ENCODE assay signal across 1 cellular context in genomic region chr11:10742460-10743208, GRCh38.
TF ChIP-seq lines count a peak whose summit lies in the region.

No MANE protein-coding gene starts in this region.

TF ChIP-seq in K562, 482 proteins besides CTCF, POLR2A, EP300 and RAD21 (continued from another document and continues in another):
- no peak for TF ChIP-seq PBX2 (CRISPR knock-in tag; IDR thresholded peaks at IDR 0.05; ENCODE audit: low read depth)
- TF ChIP-seq PBX2 (tag; conservative IDR thresholded peaks at IDR 0.05; ENCODE audit: low read depth) = peak; percentile 89
- peak; percentile 43; the same call in 1 of the 2 replicates for TF ChIP-seq ZFX (CRISPR knock-in tag; IDR thresholded peaks at IDR 0.05)
- TF ChIP-seq DIDO1 (tag; IDR thresholded peaks at IDR 0.05; ENCODE audit: low read depth) = no peak
- no peak for TF ChIP-seq ZNF551 (CRISPR knock-in tag; IDR thresholded peaks at IDR 0.05)
- TF ChIP-seq ZNF561 (CRISPR knock-in tag; conservative IDR thresholded peaks at IDR 0.05) = no peak
- peak; percentile 69; the same call in 1 of the 2 replicates for TF ChIP-seq TFAP4 (CRISPR knock-in tag; IDR thresholded peaks at IDR 0.05; ENCODE audit: borderline replicate concordance)
- no peak for TF ChIP-seq NR1H2 (CRISPR knock-in tag; IDR thresholded peaks at IDR 0.05)
- TF ChIP-seq PHF8 (IDR thresholded peaks at IDR 0.05; ENCODE audit: borderline replicate concordance, low read length) = no peak
- peak; percentile 79 for TF ChIP-seq CTBP1 (IDR thresholded peaks at IDR 0.05; ENCODE audit: borderline replicate concordance)
- TF ChIP-seq ZBTB17 (CRISPR knock-in tag; IDR thresholded peaks at IDR 0.05) = no peak
- no peak for TF ChIP-seq TRIM25 (IDR thresholded peaks at IDR 0.05; ENCODE audit: borderline replicate concordance)
- TF ChIP-seq PML (IDR thresholded peaks at IDR 0.05; ENCODE audit: low read length) = peak; percentile 33; the same call in 1 of the 2 replicates
- no peak for TF ChIP-seq MIER1 (IDR thresholded peaks at IDR 0.05; ENCODE audit: low read depth)
- no peak for TF ChIP-seq ZNF764 (CRISPR knock-in tag; IDR thresholded peaks at IDR 0.05; ENCODE audit: low read depth)
- TF ChIP-seq CREBBP (IDR thresholded peaks at IDR 0.05; ENCODE audit: low read depth, low read length) = no peak
- TF ChIP-seq NFYB (IDR thresholded peaks at IDR 0.05; ENCODE audit: extremely low read depth, insufficient read length) = no peak
- TF ChIP-seq PTBP1 (IDR thresholded peaks at IDR 0.05; ENCODE audit: low read depth, low read length) = no peak
- no peak for TF ChIP-seq ZNF174 (CRISPR knock-in tag; IDR thresholded peaks at IDR 0.05)
- TF ChIP-seq XRCC5 (IDR thresholded peaks at IDR 0.05; ENCODE audit: low read depth, low read length) = no peak
- no peak for TF ChIP-seq ZNF407 (IDR thresholded peaks at IDR 0.05; ENCODE audit: low read depth)
- no peak for TF ChIP-seq CHD1 (IDR thresholded peaks at IDR 0.05; ENCODE audit: low read length)
- TF ChIP-seq IFI16 (CRISPR knock-in tag; IDR thresholded peaks at IDR 0.05) = no peak
- TF ChIP-seq CBFA2T2 (conservative IDR thresholded peaks at IDR 0.05) = peak; percentile 59
- no peak for TF ChIP-seq ELF1 (tag; IDR thresholded peaks at IDR 0.05)
- peak; percentile 92 for TF ChIP-seq ARID1B (IDR thresholded peaks at IDR 0.05)
- no peak for TF ChIP-seq ZBTB11 (CRISPR knock-in tag; IDR thresholded peaks at IDR 0.05)
- TF ChIP-seq RCOR1 (IDR thresholded peaks at IDR 0.05; ENCODE audit: borderline replicate concordance in 1 of 2, low read depth in 2 of 2, low read length in 2 of 2) = peak in 1 of 2 experiments; percentile 90; a peak in 2 of 4 replicates
- TF ChIP-seq ATF2 (CRISPR knock-in tag; IDR thresholded peaks at IDR 0.05) = no peak
- no peak for TF ChIP-seq KDM1A (IDR thresholded peaks at IDR 0.05)
- no peak for TF ChIP-seq SP2 (IDR thresholded peaks at IDR 0.05; ENCODE audit: extremely low read depth, low read depth, low read length, poor library complexity, severe bottlenecking)
- no peak for TF ChIP-seq TAF15 (IDR thresholded peaks at IDR 0.05; ENCODE audit: low read depth, low read length)
- TF ChIP-seq NR2F6 (CRISPR knock-in tag; IDR thresholded peaks at IDR 0.05) = no peak
- no peak for TF ChIP-seq CTCFL (IDR thresholded peaks at IDR 0.05; ENCODE audit: borderline replicate concordance, insufficient read depth, low read depth, low read length, poor library complexity, severe bottlenecking)
- no peak for TF ChIP-seq GABPB1 (CRISPR knock-in tag; IDR thresholded peaks at IDR 0.05)
- TF ChIP-seq U2AF1 (optimal IDR thresholded peaks at IDR 0.05; ENCODE audit: low read depth, low read length) = no peak
- no peak for TF ChIP-seq NEUROD1 (IDR thresholded peaks at IDR 0.05; ENCODE audit: borderline replicate concordance, low read depth, low read length, partially characterized antibody)
- no peak for TF ChIP-seq E2F3 (CRISPR knock-in tag; IDR thresholded peaks at IDR 0.05)
- no peak for TF ChIP-seq CHD2 (IDR thresholded peaks at IDR 0.05; ENCODE audit: low read depth, low read length)
- TF ChIP-seq FOXK2 (conservative IDR thresholded peaks at IDR 0.05 in 1 of 2, IDR thresholded peaks at IDR 0.05 in 1 of 2; ENCODE audit: low read depth in 2 of 2) = peak; percentile 89 to 92
- TF ChIP-seq POLR3A (IDR thresholded peaks at IDR 0.05; ENCODE audit: borderline replicate concordance, extremely low read depth, insufficient read depth, insufficient read length) = no peak
- TF ChIP-seq KLF1 (tag; IDR thresholded peaks at IDR 0.05) = no peak
